Comparison of ENCODE assay signal across 10 cellular contexts in the genomic region with DNA sequence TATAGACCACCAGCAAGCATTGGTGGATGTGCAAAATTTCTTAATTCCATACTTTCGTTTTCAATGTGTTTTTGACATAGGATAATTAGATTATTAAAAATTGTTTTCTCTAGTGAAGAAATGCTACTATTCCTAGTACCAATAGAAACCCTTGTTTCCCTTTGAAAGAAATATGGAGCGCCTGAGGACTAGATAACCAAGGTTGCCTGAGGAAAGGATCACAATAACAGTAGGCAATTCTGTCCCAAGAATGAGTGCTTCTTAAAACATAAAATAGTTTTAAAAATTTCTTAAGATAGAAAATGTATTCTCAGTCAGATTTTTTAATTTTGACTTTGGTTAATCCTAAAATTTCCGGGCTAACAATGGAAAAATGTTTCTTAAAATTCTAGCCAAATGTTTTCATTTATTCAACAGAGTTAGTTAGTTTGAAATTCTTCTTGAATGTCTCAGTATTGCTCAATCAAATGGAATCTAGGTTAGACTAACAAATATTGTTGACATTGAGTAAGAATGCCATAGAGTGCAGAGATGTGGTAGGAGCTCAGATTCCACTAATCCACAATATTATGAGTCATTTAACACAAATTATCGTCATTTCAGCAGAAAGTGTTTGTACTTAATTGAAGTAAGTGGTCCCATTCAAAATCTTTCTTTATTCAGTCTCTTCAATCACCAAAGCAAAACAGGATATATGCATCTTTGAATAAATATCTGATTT.
A peak's percentile ranks its signal among the peaks of the same experiment; 100 is the strongest.
DNase-seq lines count a peak whose midpoint lies in the region; ATAC-seq and TF ChIP-seq lines count a peak whose summit lies in the region.
"Had no signal": no experiment of that assay in that cellular context is flagged by ENCODE, and none has a peak within 500 bp of the region (broad histone marks: within the 10 kb centered on the region; RNA-seq: fewer than 3 reads in every experiment).

No MANE protein-coding gene starts in this region.

- DNase-seq in ELR (ENCODE audit: low read depth) (peak; percentile 62), RPMI7951 (ENCODE audit: low read depth) (peak; percentile 59), fibroblast of pulmonary artery (ENCODE audit: low read depth) (peak; percentile 95), retinal pigment epithelial cell (ENCODE audit: low read depth) (peak; percentile 95), NCI-H1417 treated with DMSO at 0.1 percent for 48 hours (lab: John Stamatoyannopoulos, UW) (no peak), activated gamma-delta T cell treated with Interleukin-2 at 50 U/mL for 16 hours (no peak)

- TF ChIP-seq CTCF in fibroblast of pulmonary artery (IDR thresholded peaks at IDR 0.05; ENCODE audit: low read length, missing control alignments) (no peak), retinal pigment epithelial cell (conservative IDR thresholded peaks at IDR 0.05; ENCODE audit: low read depth, low read length) (no peak)

- ATAC-seq in HG03039 (IDR thresholded peaks at IDR 0.05; ENCODE audit: unreplicated experiment): no peak
- no peak for ATAC-seq in HG02623 (IDR thresholded peaks at IDR 0.05; ENCODE audit: unreplicated experiment)
- ATAC-seq: activated naive CD4-positive, alpha-beta T cell treated with anti-CD3 and anti-CD28 coated beads, Interleukin-2, amount 50 U/mL, for 72 hours; WTC11 had no signal

- H3K4me3 ChIP-seq in fibroblast of pulmonary artery (replicated peaks; ENCODE audit: low read depth, low read length): no peak overlapping the region
- H3K4me3 ChIP-seq in retinal pigment epithelial cell (ENCODE audit: low read length): no peak overlapping the region

Comparison
In these comparisons a context has a peak if more than half of its experiments do, and no peak if none do; other contexts are left out.
1. DNase-seq: peak in ELR (single experiment), RPMI7951 (single experiment), fibroblast of pulmonary artery (single experiment) and retinal pigment epithelial cell (single experiment); none in NCI-H1417 treated with DMSO at 0.1 percent for 48 hours (single experiment) and activated gamma-delta T cell treated with Interleukin-2 at 50 U/mL for 16 hours (single experiment).